8 cellular contexts compared by ENCODE assay signal in genomic region chr3:179324270-179324754, GRCh38. TPM values are rescaled to one million over a fixed set of nuclear protein-coding genes. Genes with fewer than 3 reads are reported as not detected.
DNase-seq lines count a peak whose midpoint lies in the region; ATAC-seq and TF ChIP-seq lines count a peak whose summit lies in the region.

No MANE protein-coding gene starts in this region.

- POLR2A ChIA-PET in PC-9 (lab: Charles Lee; ENCODE audit: unreplicated experiment), result interaction anchor here (0.6 kb wide), 1 partner anchor 1837 kb away, joined by 4 read pairs; no protein-coding TSS in a partner anchor
- POLR2A ChIA-PET in naive thymus-derived CD8-positive, alpha-beta T cell (lab: Charles Lee), result interaction anchor here (1.4 to 6.0 kb wide), 4 partner anchors 23 to 309 kb away, joined by 3 to 72 read pairs (median 16); partner anchors contain the start of genes MFN1 and PIK3CA

- H3K36me3 ChIP-seq in PC-9 (ENCODE audit: low read depth), result peaks cover 33% of the 10 kb centered on the region

- BruUV-seq in PC-9 (replicated peaks; lab: Mats Ljungman, UMichigan), result TSS peak; percentile 36

- peaks cover 7% of the 10 kb centered on the region; the same call in 1 of the 2 replicates for H3F3A ChIP-seq in PC-9 (ENCODE audit: insufficient read depth, low read depth)

- H4K20me1 ChIP-seq in PC-9 (ENCODE audit: insufficient read depth), result peaks cover 28% of the 10 kb centered on the region

- H3K4me1 ChIP-seq in PC-9 (replicated peaks; ENCODE audit: insufficient read depth), result peaks cover 25% of the 10 kb centered on the region

- no peaks in the 10 kb centered on the region for H3K9me3 ChIP-seq in PC-9 (ENCODE audit: insufficient read depth, low read depth)

- no peaks in the 10 kb centered on the region for H3K27me3 Mint-ChIP-seq in dendritic cell treated with granulocyte-macrophage colony-stimulating factor and Interleukin-4, amounts not matched to agents 40 ng/mL and 50 ng/mL, for 4 days
- H3K27me3 Mint-ChIP-seq in naive thymus-derived CD8-positive, alpha-beta T cell, result no peaks in the 10 kb centered on the region

- H2AFZ ChIP-seq in PC-9, result peak overlapping the region; percentile 96

- no peaks in the 10 kb centered on the region for H3K9me3 Mint-ChIP-seq in dendritic cell treated with granulocyte-macrophage colony-stimulating factor and Interleukin-4, amounts not matched to agents 40 ng/mL and 50 ng/mL, for 4 days
- H3K9me3 Mint-ChIP-seq in naive thymus-derived CD8-positive, alpha-beta T cell, result no peaks in the 10 kb centered on the region

- H3K4me1 Mint-ChIP-seq in dendritic cell treated with granulocyte-macrophage colony-stimulating factor and Interleukin-4, amounts not matched to agents 40 ng/mL and 50 ng/mL, for 4 days (ENCODE audit: low read depth), result peaks cover 31% of the 10 kb centered on the region
- H3K4me1 Mint-ChIP-seq in naive thymus-derived CD8-positive, alpha-beta T cell, result peaks cover 13 to 45% (median 38%) of the 10 kb centered on the region in 4 donors

- peaks cover 28% of the 10 kb centered on the region for H3K36me3 Mint-ChIP-seq in dendritic cell treated with granulocyte-macrophage colony-stimulating factor and Interleukin-4, amounts not matched to agents 40 ng/mL and 50 ng/mL, for 4 days (ENCODE audit: low read depth)
- H3K36me3 Mint-ChIP-seq in naive thymus-derived CD8-positive, alpha-beta T cell, result peaks cover 0 to 41% (median 0%) of the 10 kb centered on the region in 3 donors

- peak overlapping the region; percentile 98 for H3K4me3 ChIP-seq in GM12864 (ENCODE audit: low read depth, low read length)
- H3K4me3 ChIP-seq in PC-9, result peak overlapping the region; percentile 80

- ATAC-seq in naive thymus-derived CD8-positive, alpha-beta T cell, result peak in 1 of 2 donors; percentile 18
- ATAC-seq in GM21619 (IDR thresholded peaks at IDR 0.05; ENCODE audit: unreplicated experiment) (no peak), HG03280 (IDR thresholded peaks at IDR 0.05; ENCODE audit: unreplicated experiment) (no peak)

- DNase-seq in A172 (ENCODE audit: low spot score) (peak; percentile 48), GM12864 (ENCODE audit: low read depth) (no peak), PC-9 (no peak), NCI-H146 (lab: John Stamatoyannopoulos, UW) (no peak)
- DNase-seq in naive thymus-derived CD8-positive, alpha-beta T cell, result peak in 3 of 10 donors; percentile 19 to 41 (median 33)

- peak overlapping the region; percentile 97 for H3K4me2 ChIP-seq in PC-9

- H3K9me2 ChIP-seq in PC-9 (ENCODE audit: insufficient read depth), result no peaks in the 10 kb centered on the region

- H3K4me3 Mint-ChIP-seq in dendritic cell treated with granulocyte-macrophage colony-stimulating factor and Interleukin-4, amounts not matched to agents 40 ng/mL and 50 ng/mL, for 4 days, result peak overlapping the region; percentile 83
- peak overlapping the region; percentile 83 to 97 (median 88) for H3K4me3 Mint-ChIP-seq in naive thymus-derived CD8-positive, alpha-beta T cell

- intact Hi-C loops in PC-9 (cut with micrococcal nuclease; ENCODE audit: unreplicated experiment), result no loop called here
- intact Hi-C loops in dendritic cell treated with granulocyte-macrophage colony-stimulating factor and Interleukin-4, amounts not matched to agents 40 ng/mL and 50 ng/mL, for 4 days (cut with micrococcal nuclease), result no loop called here

- peaks cover 58% of the 10 kb centered on the region for H3K79me2 ChIP-seq in PC-9 (ENCODE audit: low read depth)

- peak overlapping the region; percentile 60; the same call in 1 of the 2 replicates for H3K27ac ChIP-seq in PC-9

- H3K27me3 ChIP-seq in PC-9 (ENCODE audit: insufficient read depth, low read depth), result no peaks in the 10 kb centered on the region

- TF ChIP-seq CTCF in GM12864 (IDR thresholded peaks at IDR 0.05; ENCODE audit: low read depth, low read length, missing control alignments) (no peak), PC-9 (conservative IDR thresholded peaks at IDR 0.05) (no peak)

- peak overlapping the region; percentile 89 for H3K27ac Mint-ChIP-seq in dendritic cell treated with granulocyte-macrophage colony-stimulating factor and Interleukin-4, amounts not matched to agents 40 ng/mL and 50 ng/mL, for 4 days
- H3K27ac Mint-ChIP-seq in naive thymus-derived CD8-positive, alpha-beta T cell, result peak overlapping the region; percentile 92 to 96 (median 95)

- CTCF ChIA-PET in PC-9 (lab: Charles Lee), result no interaction called here

RNA-seq across cellular contexts. Expression of gene ZNF639, which starts 1.5 kb away (rescaled TPM):
- total RNA-seq in A172 (2014; rRNA removed; shearing (Covaris generic)), result 122 and 145 TPM in 2 replicates
- 39.3 and 40.3 TPM in 2 replicates for total RNA-seq in PC-9 (2021)
- total RNA-seq in naive thymus-derived CD8-positive, alpha-beta T cell, result 10 to 100 TPM; 64.7 to 65.2 TPM
- 10 to 100 TPM; 56.5 to 63.0 (median 60.1) TPM for polyA plus RNA-seq in naive thymus-derived CD8-positive, alpha-beta T cell

RNA-seq across cellular contexts. Expression of gene MFN1, which starts 23.2 kb away (rescaled TPM):
- total RNA-seq in A172 (2014; rRNA removed; shearing (Covaris generic)), result 78.9 and 83.2 TPM in 2 replicates
- total RNA-seq in PC-9 (2021), result 69.1 and 69.6 TPM in 2 replicates
- total RNA-seq in naive thymus-derived CD8-positive, alpha-beta T cell, result 10 to 100 TPM; 49.0 to 57.3 TPM
- 1 to 10 TPM; 4.9 to 9.5 (median 8.8) TPM for polyA plus RNA-seq in naive thymus-derived CD8-positive, alpha-beta T cell
